1 cellular context compared by ENCODE assay signal in the genomic region with DNA sequence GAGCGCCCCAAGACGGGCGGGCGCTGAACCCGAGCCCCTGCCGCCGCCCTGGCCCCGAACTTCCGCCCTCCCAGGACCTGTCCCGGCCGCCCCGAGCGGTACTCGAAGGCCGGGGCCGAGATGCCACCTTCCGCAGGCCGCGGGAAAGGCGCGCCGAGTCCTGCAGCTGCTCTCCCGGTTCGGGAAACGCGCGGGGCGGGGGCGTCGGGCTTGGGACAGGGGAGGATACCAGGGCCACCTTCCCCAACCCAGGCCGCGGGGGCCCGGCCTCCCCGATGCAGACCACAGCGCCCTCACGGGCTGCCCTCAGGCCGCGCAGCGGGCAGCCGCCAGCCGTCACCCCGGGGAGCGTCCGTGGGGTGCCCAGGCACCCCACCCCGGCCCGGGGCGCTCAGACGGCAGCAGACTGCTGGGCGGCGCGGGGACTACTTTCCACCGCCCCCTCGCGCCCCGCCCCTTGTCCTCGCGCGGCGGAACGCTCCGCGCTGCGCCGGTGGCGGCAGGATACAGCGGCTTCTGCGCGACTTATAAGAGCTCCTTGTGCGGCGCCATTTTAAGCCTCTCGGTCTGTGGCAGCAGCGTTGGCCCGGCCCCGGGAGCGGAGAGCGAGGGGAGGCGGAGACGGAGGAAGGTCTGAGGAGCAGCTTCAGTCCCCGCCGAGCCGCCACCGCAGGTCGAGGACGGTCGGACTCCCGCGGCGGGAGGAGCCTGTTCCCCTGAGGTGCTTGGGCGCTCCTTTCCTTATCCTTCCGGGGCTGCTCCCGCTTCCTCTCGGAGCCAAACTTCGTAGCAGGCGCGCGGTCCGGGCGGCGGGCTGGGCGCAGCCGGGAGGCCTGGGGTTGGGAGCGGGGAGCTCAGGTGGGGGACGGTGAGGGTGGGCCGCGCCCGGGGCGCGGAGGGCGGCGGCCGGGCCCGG.
TF ChIP-seq lines count a peak whose summit lies in the region.

A gene (plus strand): TSS at position 556 of the 916 bp plus-strand sequence. CDS start 24,564 bp downstream, outside the sequence.

TF ChIP-seq in HepG2, 621 proteins besides CTCF, POLR2A, EP300 and RAD21 (continued from another document and continues in another):
- TF ChIP-seq, protein P1, sequence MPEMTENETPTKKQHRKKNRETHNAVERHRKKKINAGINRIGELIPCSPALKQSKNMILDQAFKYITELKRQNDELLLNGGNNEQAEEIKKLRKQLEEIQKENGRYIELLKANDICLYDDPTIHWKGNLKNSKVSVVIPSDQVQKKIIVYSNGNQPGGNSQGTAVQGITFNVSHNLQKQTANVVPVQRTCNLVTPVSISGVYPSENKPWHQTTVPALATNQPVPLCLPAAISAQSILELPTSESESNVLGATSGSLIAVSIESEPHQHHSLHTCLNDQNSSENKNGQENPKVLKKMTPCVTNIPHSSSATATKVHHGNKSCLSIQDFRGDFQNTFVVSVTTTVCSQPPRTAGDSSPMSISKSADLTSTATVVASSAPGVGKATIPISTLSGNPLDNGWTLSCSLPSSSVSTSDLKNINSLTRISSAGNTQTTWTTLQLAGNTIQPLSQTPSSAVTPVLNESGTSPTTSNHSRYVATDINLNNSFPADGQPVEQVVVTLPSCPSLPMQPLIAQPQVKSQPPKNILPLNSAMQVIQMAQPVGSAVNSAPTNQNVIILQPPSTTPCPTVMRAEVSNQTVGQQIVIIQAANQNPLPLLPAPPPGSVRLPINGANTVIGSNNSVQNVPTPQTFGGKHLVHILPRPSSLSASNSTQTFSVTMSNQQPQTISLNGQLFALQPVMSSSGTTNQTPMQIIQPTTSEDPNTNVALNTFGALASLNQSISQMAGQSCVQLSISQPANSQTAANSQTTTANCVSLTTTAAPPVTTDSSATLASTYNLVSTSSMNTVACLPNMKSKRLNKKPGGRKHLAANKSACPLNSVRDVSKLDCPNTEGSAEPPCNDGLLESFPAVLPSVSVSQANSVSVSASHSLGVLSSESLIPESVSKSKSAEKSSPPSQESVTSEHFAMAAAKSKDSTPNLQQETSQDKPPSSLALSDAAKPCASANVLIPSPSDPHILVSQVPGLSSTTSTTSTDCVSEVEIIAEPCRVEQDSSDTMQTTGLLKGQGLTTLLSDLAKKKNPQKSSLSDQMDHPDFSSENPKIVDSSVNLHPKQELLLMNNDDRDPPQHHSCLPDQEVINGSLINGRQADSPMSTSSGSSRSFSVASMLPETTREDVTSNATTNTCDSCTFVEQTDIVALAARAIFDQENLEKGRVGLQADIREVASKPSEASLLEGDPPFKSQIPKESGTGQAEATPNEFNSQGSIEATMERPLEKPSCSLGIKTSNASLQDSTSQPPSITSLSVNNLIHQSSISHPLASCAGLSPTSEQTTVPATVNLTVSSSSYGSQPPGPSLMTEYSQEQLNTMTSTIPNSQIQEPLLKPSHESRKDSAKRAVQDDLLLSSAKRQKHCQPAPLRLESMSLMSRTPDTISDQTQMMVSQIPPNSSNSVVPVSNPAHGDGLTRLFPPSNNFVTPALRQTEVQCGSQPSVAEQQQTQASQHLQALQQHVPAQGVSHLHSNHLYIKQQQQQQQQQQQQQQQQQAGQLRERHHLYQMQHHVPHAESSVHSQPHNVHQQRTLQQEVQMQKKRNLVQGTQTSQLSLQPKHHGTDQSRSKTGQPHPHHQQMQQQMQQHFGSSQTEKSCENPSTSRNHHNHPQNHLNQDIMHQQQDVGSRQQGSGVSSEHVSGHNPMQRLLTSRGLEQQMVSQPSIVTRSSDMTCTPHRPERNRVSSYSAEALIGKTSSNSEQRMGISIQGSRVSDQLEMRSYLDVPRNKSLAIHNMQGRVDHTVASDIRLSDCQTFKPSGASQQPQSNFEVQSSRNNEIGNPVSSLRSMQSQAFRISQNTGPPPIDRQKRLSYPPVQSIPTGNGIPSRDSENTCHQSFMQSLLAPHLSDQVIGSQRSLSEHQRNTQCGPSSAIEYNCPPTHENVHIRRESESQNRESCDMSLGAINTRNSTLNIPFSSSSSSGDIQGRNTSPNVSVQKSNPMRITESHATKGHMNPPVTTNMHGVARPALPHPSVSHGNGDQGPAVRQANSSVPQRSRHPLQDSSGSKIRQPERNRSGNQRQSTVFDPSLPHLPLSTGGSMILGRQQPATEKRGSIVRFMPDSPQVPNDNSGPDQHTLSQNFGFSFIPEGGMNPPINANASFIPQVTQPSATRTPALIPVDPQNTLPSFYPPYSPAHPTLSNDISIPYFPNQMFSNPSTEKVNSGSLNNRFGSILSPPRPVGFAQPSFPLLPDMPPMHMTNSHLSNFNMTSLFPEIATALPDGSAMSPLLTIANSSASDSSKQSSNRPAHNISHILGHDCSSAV (CRISPR knock-in tag; IDR thresholded peaks at IDR 0.05; ENCODE audit: borderline replicate concordance), result no peak
- no peak for TF ChIP-seq SNRNP70 (IDR thresholded peaks at IDR 0.05; ENCODE audit: low read depth, low read length)
- TF ChIP-seq LCORL (IDR thresholded peaks at IDR 0.05), result no peak
- peak; percentile 80 for TF ChIP-seq LCORL (CRISPR knock-in tag; IDR thresholded peaks at IDR 0.05)
- TF ChIP-seq, protein P2, sequence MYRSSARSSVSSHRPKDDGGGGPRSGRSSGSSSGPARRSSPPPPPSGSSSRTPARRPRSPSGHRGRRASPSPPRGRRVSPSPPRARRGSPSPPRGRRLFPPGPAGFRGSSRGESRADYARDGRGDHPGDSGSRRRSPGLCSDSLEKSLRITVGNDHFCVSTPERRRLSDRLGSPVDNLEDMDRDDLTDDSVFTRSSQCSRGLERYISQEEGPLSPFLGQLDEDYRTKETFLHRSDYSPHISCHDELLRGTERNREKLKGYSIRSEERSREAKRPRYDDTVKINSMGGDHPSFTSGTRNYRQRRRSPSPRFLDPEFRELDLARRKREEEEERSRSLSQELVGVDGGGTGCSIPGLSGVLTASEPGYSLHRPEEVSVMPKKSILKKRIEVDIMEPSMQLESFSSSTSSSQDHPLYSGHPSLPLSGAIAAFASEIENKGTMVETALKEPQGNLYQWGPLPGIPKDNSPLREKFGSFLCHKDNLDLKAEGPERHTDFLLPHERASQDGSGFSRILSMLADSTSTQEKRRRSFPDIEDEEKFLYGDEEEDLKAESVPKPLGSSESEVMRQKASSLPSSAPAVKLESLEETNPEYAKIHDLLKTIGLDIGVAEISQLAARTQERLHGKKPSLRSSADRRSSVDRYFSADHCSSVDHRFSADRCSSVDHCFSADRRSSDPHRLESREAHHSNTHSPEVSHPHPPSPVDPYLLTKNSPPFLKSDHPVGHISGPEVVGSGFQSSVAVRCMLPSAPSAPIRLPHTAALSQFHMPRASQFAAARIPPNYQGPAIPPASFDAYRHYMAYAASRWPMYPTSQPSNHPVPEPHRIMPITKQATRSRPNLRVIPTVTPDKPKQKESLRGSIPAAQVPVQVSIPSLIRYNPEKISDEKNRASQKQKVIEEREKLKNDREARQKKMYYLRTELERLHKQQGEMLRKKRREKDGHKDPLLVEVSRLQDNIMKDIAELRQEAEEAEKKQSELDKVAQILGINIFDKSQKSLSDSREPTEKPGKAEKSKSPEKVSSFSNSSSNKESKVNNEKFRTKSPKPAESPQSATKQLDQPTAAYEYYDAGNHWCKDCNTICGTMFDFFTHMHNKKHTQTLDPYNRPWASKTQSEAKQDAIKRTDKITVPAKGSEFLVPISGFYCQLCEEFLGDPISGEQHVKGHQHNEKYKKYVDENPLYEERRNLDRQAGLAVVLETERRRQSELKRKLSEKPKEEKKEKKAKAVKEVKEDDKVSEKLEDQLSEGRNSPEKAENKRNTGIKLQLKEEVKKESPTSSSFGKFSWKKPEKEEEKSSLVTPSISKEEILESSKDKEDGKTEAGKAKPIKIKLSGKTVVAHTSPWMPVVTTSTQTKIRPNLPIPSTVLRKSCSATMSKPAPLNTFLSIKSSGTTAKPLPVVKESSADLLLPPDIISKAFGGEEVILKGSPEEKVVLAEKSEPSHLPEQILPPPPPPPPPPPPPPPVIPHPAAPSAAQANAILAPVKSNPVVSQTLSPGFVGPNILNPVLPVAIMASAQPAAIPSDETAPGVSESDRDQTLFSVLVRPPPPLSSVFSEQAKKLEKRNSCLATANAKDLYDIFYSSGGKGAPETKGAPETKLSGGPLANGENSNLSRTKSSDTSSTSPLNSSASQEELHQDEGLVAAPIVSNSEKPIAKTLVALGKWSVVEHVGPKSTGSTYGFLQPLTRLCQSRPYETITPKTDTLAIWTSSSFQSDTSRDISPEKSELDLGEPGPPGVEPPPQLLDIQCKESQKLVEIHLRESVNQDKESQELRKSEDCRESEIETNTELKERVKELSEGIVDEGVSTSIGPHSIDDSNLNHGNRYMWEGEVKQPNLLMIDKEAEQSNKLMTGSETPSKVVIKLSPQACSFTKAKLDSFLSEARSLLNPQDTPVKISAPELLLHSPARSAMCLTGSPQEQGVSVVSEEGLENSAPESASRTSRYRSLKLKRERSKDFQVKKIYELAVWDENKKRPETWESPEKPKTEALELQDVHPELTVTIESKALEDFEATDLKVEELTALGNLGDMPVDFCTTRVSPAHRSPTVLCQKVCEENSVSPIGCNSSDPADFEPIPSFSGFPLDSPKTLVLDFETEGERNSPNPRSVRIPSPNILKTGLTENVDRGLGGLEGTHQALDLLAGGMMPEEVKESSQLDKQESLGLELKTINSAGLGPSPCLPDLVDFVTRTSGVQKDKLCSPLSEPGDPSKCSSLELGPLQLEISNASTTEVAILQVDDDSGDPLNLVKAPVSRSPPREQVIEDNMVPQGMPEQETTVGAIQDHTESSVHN (CRISPR knock-in tag; IDR thresholded peaks at IDR 0.05), result peak; percentile 75; the same call in 1 of the 2 replicates
- TF ChIP-seq CENPX (CRISPR knock-in tag; IDR thresholded peaks at IDR 0.05), result no peak
- peak; percentile 93 for TF ChIP-seq ZNF703 (CRISPR knock-in tag; IDR thresholded peaks at IDR 0.05; ENCODE audit: borderline replicate concordance)
- peak; percentile 43; the same call in 1 of the 2 replicates for TF ChIP-seq ZNF629 (CRISPR knock-in tag; conservative IDR thresholded peaks at IDR 0.05)
- TF ChIP-seq EEA1 (CRISPR knock-in tag; IDR thresholded peaks at IDR 0.05; ENCODE audit: borderline replicate concordance), result peak; percentile 90; the same call in 1 of the 2 replicates
- 0 out of 2 replicates have a peak, but pooled peaks have one; percentile 19 for TF ChIP-seq FOXM1 (CRISPR knock-in tag; IDR thresholded peaks at IDR 0.05)
- TF ChIP-seq ZNF709 (CRISPR knock-in tag; IDR thresholded peaks at IDR 0.05), result peak; percentile 90
- TF ChIP-seq, protein P3, sequence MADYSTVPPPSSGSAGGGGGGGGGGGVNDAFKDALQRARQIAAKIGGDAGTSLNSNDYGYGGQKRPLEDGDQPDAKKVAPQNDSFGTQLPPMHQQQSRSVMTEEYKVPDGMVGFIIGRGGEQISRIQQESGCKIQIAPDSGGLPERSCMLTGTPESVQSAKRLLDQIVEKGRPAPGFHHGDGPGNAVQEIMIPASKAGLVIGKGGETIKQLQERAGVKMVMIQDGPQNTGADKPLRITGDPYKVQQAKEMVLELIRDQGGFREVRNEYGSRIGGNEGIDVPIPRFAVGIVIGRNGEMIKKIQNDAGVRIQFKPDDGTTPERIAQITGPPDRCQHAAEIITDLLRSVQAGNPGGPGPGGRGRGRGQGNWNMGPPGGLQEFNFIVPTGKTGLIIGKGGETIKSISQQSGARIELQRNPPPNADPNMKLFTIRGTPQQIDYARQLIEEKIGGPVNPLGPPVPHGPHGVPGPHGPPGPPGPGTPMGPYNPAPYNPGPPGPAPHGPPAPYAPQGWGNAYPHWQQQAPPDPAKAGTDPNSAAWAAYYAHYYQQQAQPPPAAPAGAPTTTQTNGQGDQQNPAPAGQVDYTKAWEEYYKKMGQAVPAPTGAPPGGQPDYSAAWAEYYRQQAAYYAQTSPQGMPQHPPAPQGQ (CRISPR knock-in tag; IDR thresholded peaks at IDR 0.05; ENCODE audit: borderline replicate concordance), result peak; percentile 94; the same call in 1 of the 2 replicates
- TF ChIP-seq, protein P4, sequence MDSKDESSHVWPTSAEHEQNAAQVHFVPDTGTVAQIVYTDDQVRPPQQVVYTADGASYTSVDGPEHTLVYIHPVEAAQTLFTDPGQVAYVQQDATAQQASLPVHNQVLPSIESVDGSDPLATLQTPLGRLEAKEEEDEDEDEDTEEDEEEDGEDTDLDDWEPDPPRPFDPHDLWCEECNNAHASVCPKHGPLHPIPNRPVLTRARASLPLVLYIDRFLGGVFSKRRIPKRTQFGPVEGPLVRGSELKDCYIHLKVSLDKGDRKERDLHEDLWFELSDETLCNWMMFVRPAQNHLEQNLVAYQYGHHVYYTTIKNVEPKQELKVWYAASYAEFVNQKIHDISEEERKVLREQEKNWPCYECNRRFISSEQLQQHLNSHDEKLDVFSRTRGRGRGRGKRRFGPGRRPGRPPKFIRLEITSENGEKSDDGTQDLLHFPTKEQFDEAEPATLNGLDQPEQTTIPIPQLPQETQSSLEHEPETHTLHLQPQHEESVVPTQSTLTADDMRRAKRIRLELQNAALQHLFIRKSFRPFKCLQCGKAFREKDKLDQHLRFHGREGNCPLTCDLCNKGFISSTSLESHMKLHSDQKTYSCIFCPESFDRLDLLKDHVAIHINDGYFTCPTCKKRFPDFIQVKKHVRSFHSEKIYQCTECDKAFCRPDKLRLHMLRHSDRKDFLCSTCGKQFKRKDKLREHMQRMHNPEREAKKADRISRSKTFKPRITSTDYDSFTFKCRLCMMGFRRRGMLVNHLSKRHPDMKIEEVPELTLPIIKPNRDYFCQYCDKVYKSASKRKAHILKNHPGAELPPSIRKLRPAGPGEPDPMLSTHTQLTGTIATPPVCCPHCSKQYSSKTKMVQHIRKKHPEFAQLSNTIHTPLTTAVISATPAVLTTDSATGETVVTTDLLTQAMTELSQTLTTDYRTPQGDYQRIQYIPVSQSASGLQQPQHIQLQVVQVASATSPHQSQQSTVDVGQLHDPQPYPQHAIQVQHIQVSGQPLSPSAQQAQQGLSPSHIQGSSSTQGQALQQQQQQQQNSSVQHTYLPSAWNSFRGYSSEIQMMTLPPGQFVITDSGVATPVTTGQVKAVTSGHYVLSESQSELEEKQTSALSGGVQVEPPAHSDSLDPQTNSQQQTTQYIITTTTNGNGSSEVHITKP (CRISPR knock-in tag; IDR thresholded peaks at IDR 0.05; ENCODE audit: low read depth), result peak; percentile 65
- TF ChIP-seq RXRB (CRISPR knock-in tag; IDR thresholded peaks at IDR 0.05; ENCODE audit: borderline replicate concordance), result peak; percentile 88
- TF ChIP-seq, protein P5, sequence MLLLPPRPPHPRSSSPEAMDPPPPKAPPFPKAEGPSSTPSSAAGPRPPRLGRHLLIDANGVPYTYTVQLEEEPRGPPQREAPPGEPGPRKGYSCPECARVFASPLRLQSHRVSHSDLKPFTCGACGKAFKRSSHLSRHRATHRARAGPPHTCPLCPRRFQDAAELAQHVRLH (CRISPR knock-in tag; IDR thresholded peaks at IDR 0.05; ENCODE audit: borderline replicate concordance, low read depth), result 0 out of 2 replicates have a peak, but pooled peaks have one; percentile 52
- TF ChIP-seq, protein P6, sequence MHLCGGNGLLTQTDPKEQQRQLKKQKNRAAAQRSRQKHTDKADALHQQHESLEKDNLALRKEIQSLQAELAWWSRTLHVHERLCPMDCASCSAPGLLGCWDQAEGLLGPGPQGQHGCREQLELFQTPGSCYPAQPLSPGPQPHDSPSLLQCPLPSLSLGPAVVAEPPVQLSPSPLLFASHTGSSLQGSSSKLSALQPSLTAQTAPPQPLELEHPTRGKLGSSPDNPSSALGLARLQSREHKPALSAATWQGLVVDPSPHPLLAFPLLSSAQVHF (CRISPR knock-in tag; IDR thresholded peaks at IDR 0.05), result no peak
- TF ChIP-seq ZNF383 (CRISPR knock-in tag; IDR thresholded peaks at IDR 0.05; ENCODE audit: borderline replicate concordance), result 0 out of 2 replicates have a peak, but pooled peaks have one; percentile 32
- TF ChIP-seq BHLHE40 (IDR thresholded peaks at IDR 0.05; ENCODE audit: low read length), result peak; percentile 32; the same call in 1 of the 2 replicates
- 0 out of 2 replicates have a peak, but pooled peaks have one; percentile 68 for TF ChIP-seq REXO4 (CRISPR knock-in tag; IDR thresholded peaks at IDR 0.05; ENCODE audit: borderline replicate concordance)
- TF ChIP-seq NCOA1 (CRISPR knock-in tag; IDR thresholded peaks at IDR 0.05), result no peak
- TF ChIP-seq HNRNPK (IDR thresholded peaks at IDR 0.05; ENCODE audit: low read depth, low read length, poor library complexity, severe bottlenecking), result peak; percentile 79
